Comparison of ENCODE assay signal across 27 cellular contexts in genomic region chr12:127174881-127175280, GRCh38.
DNase-seq lines count a peak whose midpoint lies in the region; ATAC-seq and TF ChIP-seq lines count a peak whose summit lies in the region.
"Had no signal": no experiment of that assay in that cellular context is flagged by ENCODE, and none has a peak within 500 bp of the region (broad histone marks: within the 10 kb centered on the region; RNA-seq: fewer than 3 reads in every experiment).

No MANE protein-coding gene starts in this region.

- H3K36me3 Mint-ChIP-seq in HFFc6 (ENCODE audit: low read depth): peaks cover 34% of the 10 kb centered on the region
- no peaks in the 10 kb centered on the region for H3K36me3 Mint-ChIP-seq in osteocyte (ENCODE audit: unreplicated experiment)
- H3K36me3 Mint-ChIP-seq: neural progenitor cell had no signal

- ATAC-seq in HG03097 (IDR thresholded peaks at IDR 0.05; ENCODE audit: low FRiP score, unreplicated experiment): no peak
- ATAC-seq: A549; body of pancreas; GM23338; left ventricle myocardium superior; stimulated activated naive CD8-positive, alpha-beta T cell treated with anti-CD3 and anti-CD28 coated beads, Interleukin-15, Interleukin-2, amounts not matched to agents 100 U/mL and 50 U/mL, for 24 hours had no signal

- H3K4me1 Mint-ChIP-seq in HFFc6 (ENCODE audit: low read depth): peaks cover 45% of the 10 kb centered on the region
- H3K4me1 Mint-ChIP-seq in osteocyte (ENCODE audit: unreplicated experiment): no peaks in the 10 kb centered on the region
- H3K4me1 Mint-ChIP-seq: activated CD4-positive, alpha-beta memory T cell treated with anti-CD3 and anti-CD28 coated beads, Interleukin-2, amount 10 ng/mL, durations not matched to agents 7 days and 5 days; GM23338 had no signal

- H3K9me3 Mint-ChIP-seq in HFFc6: peaks cover 35% of the 10 kb centered on the region
- peaks cover 11% of the 10 kb centered on the region for H3K9me3 Mint-ChIP-seq in osteocyte (ENCODE audit: unreplicated experiment)

- no peak overlapping the region for H3K4me3 ChIP-seq in epithelial cell of esophagus (ENCODE audit: low read length)
- H3K4me3 ChIP-seq: A549, adrenal gland, BLaER1, body of pancreas, esophagus muscularis mucosa, GM23338, neural progenitor cell, smooth muscle cell, thoracic aorta had no signal

- TF ChIP-seq CTCF in HFFc6 (IDR thresholded peaks at IDR 0.05) (no peak), epithelial cell of esophagus (IDR thresholded peaks at IDR 0.05; ENCODE audit: insufficient read depth, low read depth, low read length, missing control alignments) (no peak), osteocyte (IDR thresholded peaks at IDR 0.05) (no peak)

- peak overlapping the region; percentile 17; the same call in 1 of the 2 replicates for H3K4me3 Mint-ChIP-seq in HFFc6
- no peak overlapping the region for H3K4me3 Mint-ChIP-seq in osteocyte (ENCODE audit: unreplicated experiment)
- H3K4me3 Mint-ChIP-seq: activated CD4-positive, alpha-beta memory T cell treated with anti-CD3 and anti-CD28 coated beads, Interleukin-2, amount 10 ng/mL, durations not matched to agents 7 days and 5 days; activated naive CD4-positive, alpha-beta T cell treated with anti-CD3 and anti-CD28 coated beads for 36 hours; activated T-helper 1 cell treated with anti-CD3 and anti-CD28 coated beads, Interleukin-12 subunit alpha, Interleukin-12 subunit beta, Interleukin-2, Interleukin-4 antibody, amounts not matched to agents 30 ng/mL and 10 ng/mL and 1 ng/mL, durations not matched to agents 14 hours and 24 hours and 36 hours; GM23338; neural progenitor cell had no signal

- peak overlapping the region; percentile 34; the same call in 1 of the 2 replicates for H3K27ac Mint-ChIP-seq in HFFc6
- H3K27ac Mint-ChIP-seq in osteocyte (ENCODE audit: unreplicated experiment): no peak overlapping the region
- H3K27ac Mint-ChIP-seq: activated CD4-positive, alpha-beta memory T cell treated with anti-CD3 and anti-CD28 coated beads, Interleukin-2, amount 10 ng/mL, durations not matched to agents 7 days and 5 days; activated naive CD4-positive, alpha-beta T cell treated with anti-CD3 and anti-CD28 coated beads for 36 hours; activated T-helper 1 cell treated with anti-CD3 and anti-CD28 coated beads, Interleukin-12 subunit alpha, Interleukin-12 subunit beta, Interleukin-2, Interleukin-4 antibody, amounts not matched to agents 30 ng/mL and 10 ng/mL and 1 ng/mL, durations not matched to agents 14 hours and 24 hours and 36 hours; GM23338; neural progenitor cell had no signal

- peak; percentile 9 for DNase-seq in Ammon's horn (ENCODE audit: low spot score)
- DNase-seq in HFFc6: peak; percentile 43
- peak; percentile 16 for DNase-seq in epithelial cell of esophagus (ENCODE audit: low read depth)
- peak; percentile 53 for DNase-seq in osteocyte (ENCODE audit: extremely low spot score, unreplicated experiment)
- DNase-seq in LoVo (ENCODE audit: low spot score): no peak
- DNase-seq in hippocampal formation (lab: John Stamatoyannopoulos, UW): no peak
- no peak for DNase-seq in NCI-H128 (lab: John Stamatoyannopoulos, UW; ENCODE audit: unreplicated experiment)
- DNase-seq: activated CD4-positive, alpha-beta memory T cell treated with anti-CD3 and anti-CD28 coated beads, Interleukin-2, amount 10 ng/mL, durations not matched to agents 7 days and 5 days; activated CD8-positive, alpha-beta memory T cell treated with anti-CD3 and anti-CD28 coated beads, Interleukin-2, amount 50 U/mL, for 48 hours; activated naive CD4-positive, alpha-beta T cell treated with anti-CD3 and anti-CD28 coated beads for 36 hours; adrenal gland; body of pancreas; DMS 273 treated with DMSO at 0.1 percent for 48 hours; left ventricle myocardium superior; NCI-H1417 treated with DMSO at 0.1 percent for 48 hours; NCI-H345; SHP77; stimulated activated naive CD8-positive, alpha-beta T cell treated with anti-CD3 and anti-CD28 coated beads, Interleukin-15, Interleukin-2, amounts not matched to agents 100 U/mL and 50 U/mL, for 24 hours had no signal

- H3K27me3 Mint-ChIP-seq in HFFc6 (ENCODE audit: insufficient read depth) (no peaks in the 10 kb centered on the region; the same call in 1 of the 2 replicates), osteocyte (ENCODE audit: unreplicated experiment) (peaks cover 5% of the 10 kb centered on the region)

Comparison
In these comparisons a context has a peak if more than half of its experiments do, and no peak if none do; other contexts are left out.
1. DNase-seq: peak in Ammon's horn (single experiment), HFFc6 (single experiment), epithelial cell of esophagus (single experiment) and osteocyte (single experiment); none in LoVo (single experiment), hippocampal formation (0 of 2) and NCI-H128 (single experiment).